In the genomic region with DNA sequence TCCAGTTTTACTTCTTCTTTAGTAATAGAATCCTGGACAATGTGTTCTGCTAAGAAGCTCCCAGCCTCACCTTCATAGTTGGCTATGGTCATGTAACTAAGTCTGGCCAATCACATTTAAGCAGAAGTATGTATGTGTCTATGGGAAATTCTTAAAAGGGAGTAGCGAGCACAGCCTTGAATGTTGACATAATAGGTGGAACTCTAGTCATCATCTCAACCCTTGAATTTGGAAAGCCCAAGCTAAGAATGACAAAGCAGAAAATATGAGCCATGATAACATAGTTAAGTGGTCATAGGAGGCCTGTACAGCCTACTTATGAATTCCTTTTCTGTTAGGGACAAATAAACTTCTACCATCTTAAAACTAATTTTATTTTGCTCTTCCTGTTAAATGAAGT, we compare ENCODE assay signal across 16 cellular contexts.
"Had no signal": no experiment of that assay in that cellular context is flagged by ENCODE, and none has a peak within 500 bp of the region (broad histone marks: within the 10 kb centered on the region; RNA-seq: fewer than 3 reads in every experiment).

No MANE protein-coding gene starts in this region.

- H3K27ac ChIP-seq: adrenal gland, cardiac muscle cell, esophagus squamous epithelium, tibial artery, uterus had no signal

- H3K36me3 ChIP-seq: adrenal gland, cardiac muscle cell, esophagus squamous epithelium, tibial artery, uterus had no signal

- DNase-seq: activated CD4-positive, alpha-beta T cell treated with anti-CD3 and anti-CD28 coated beads, Interleukin-2, amount 50 U/mL, for 48 hours; activated gamma-delta T cell; adrenal gland; effector CD8-positive, alpha-beta T cell; esophagus squamous epithelium; kidney; midbrain; posterior cingulate gyrus; retina; stimulated activated CD4-positive, alpha-beta T cell treated with anti-CD3 and anti-CD28 coated beads, Interleukin-2, amount 100 ng/mL, for 24 hours; stimulated activated naive CD4-positive, alpha-beta T cell treated with Interleukin-2 at 50 U/mL for 16 hours; substantia nigra; tibial artery; uterus had no signal

- ATAC-seq: left lobe of liver had no signal

- H3K4me1 ChIP-seq: tibial artery, uterus had no signal

- H3K9me3 ChIP-seq: adrenal gland, esophagus squamous epithelium, tibial artery, uterus had no signal

- H3K27me3 ChIP-seq: adrenal gland, cardiac muscle cell, esophagus squamous epithelium, tibial artery, uterus had no signal

- H3K4me3 ChIP-seq: adrenal gland, cardiac muscle cell, esophagus squamous epithelium, tibial artery, uterus had no signal
